Comparison of ENCODE assay signal across 1 cellular context in genomic region chr6:14502551-14502950, GRCh38.
TF ChIP-seq lines count a peak whose summit lies in the region.

No MANE protein-coding gene starts in this region.

TF ChIP-seq in IMR-90, 13 proteins besides CTCF, POLR2A, EP300 and RAD21:
- TF ChIP-seq RFX5 (IDR thresholded peaks at IDR 0.05; ENCODE audit: low read depth, low read length): no peak
- TF ChIP-seq, protein P1, sequence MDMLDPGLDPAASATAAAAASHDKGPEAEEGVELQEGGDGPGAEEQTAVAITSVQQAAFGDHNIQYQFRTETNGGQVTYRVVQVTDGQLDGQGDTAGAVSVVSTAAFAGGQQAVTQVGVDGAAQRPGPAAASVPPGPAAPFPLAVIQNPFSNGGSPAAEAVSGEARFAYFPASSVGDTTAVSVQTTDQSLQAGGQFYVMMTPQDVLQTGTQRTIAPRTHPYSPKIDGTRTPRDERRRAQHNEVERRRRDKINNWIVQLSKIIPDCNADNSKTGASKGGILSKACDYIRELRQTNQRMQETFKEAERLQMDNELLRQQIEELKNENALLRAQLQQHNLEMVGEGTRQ (IDR thresholded peaks at IDR 0.05; ENCODE audit: low read depth, low read length): 0 out of 2 replicates have a peak, but pooled peaks have one; percentile 37
